In genomic region chr2:230885467-230886130, GRCh38 we compare ENCODE assay signal across 9 cellular contexts. TPM values are rescaled to one million over a fixed set of nuclear protein-coding genes. Genes with fewer than 3 reads are reported as not detected.
DNase-seq lines count a peak whose midpoint lies in the region; ATAC-seq, FAIRE-seq and TF ChIP-seq lines count a peak whose summit lies in the region.
"Had no signal": no experiment of that assay in that cellular context is flagged by ENCODE, and none has a peak within 500 bp of the region (broad histone marks: within the 10 kb centered on the region; RNA-seq: fewer than 3 reads in every experiment).

No MANE protein-coding gene starts in this region.

- no peaks in the 10 kb centered on the region for H3K4me1 ChIP-seq in body of pancreas

- no peaks in the 10 kb centered on the region for H3K9me3 ChIP-seq in body of pancreas
- H3K9me3 ChIP-seq: heart right ventricle had no signal

- no peaks in the 10 kb centered on the region for H3K27me3 ChIP-seq in body of pancreas
- H3K27me3 ChIP-seq: heart right ventricle had no signal

- TF ChIP-seq CTCF in body of pancreas (IDR thresholded peaks at IDR 0.05) = no peak

- peaks cover 10 to 30% (median 21%) of the 10 kb centered on the region in 3 donors for H3K4me1 Mint-ChIP-seq in naive B cell
- no peaks in the 10 kb centered on the region for H3K4me1 Mint-ChIP-seq in stimulated activated effector memory CD8-positive, alpha-beta T cell treated with anti-CD3 and anti-CD28 coated beads, Interleukin-12 subunit alpha, Interleukin-12 subunit beta, amount 100 ng/mL, for 72 hours
- H3K4me1 Mint-ChIP-seq in activated T-helper 1 cell treated with anti-CD3 and anti-CD28 coated beads, Interleukin-12 subunit alpha, Interleukin-12 subunit beta, Interleukin-2, Interleukin-4 antibody, amounts not matched to agents 30 ng/mL and 10 ng/mL and 1 ng/mL, durations not matched to agents 14 hours and 24 hours and 36 hours (ENCODE audit: low read depth) = no peaks in the 10 kb centered on the region

- WGBS in body of pancreas, 2 donors = 63 to 71% methylated on average over 8 to 11 of the region's 11 CpGs

- H3K36me3 Mint-ChIP-seq in naive B cell = no peaks in the 10 kb centered on the region
- H3K36me3 Mint-ChIP-seq in stimulated activated effector memory CD8-positive, alpha-beta T cell treated with anti-CD3 and anti-CD28 coated beads, Interleukin-12 subunit alpha, Interleukin-12 subunit beta, amount 100 ng/mL, for 72 hours = peaks cover 6% of the 10 kb centered on the region
- H3K36me3 Mint-ChIP-seq in activated T-helper 1 cell treated with anti-CD3 and anti-CD28 coated beads, Interleukin-12 subunit alpha, Interleukin-12 subunit beta, Interleukin-2, Interleukin-4 antibody, amounts not matched to agents 30 ng/mL and 10 ng/mL and 1 ng/mL, durations not matched to agents 14 hours and 24 hours and 36 hours (ENCODE audit: low read depth) = no peaks in the 10 kb centered on the region

- no peak for FAIRE-seq in H54 (lab: Jason Lieb, UNC)

- no peak overlapping the region for H3K4me3 Mint-ChIP-seq in naive B cell
- H3K4me3 Mint-ChIP-seq in stimulated activated effector memory CD8-positive, alpha-beta T cell treated with anti-CD3 and anti-CD28 coated beads, Interleukin-12 subunit alpha, Interleukin-12 subunit beta, amount 100 ng/mL, for 72 hours = no peak overlapping the region
- H3K4me3 Mint-ChIP-seq in activated T-helper 1 cell treated with anti-CD3 and anti-CD28 coated beads, Interleukin-12 subunit alpha, Interleukin-12 subunit beta, Interleukin-2, Interleukin-4 antibody, amounts not matched to agents 30 ng/mL and 10 ng/mL and 1 ng/mL, durations not matched to agents 14 hours and 24 hours and 36 hours = no peak overlapping the region

- intact Hi-C loops in body of pancreas (cut with DNase I) = no loop called here
- intact Hi-C loops in activated T-helper 1 cell treated with anti-CD3 and anti-CD28 coated beads, Interleukin-12 subunit alpha, Interleukin-12 subunit beta, Interleukin-2, Interleukin-4 antibody, amounts not matched to agents 30 ng/mL and 10 ng/mL and 1 ng/mL, durations not matched to agents 14 hours and 24 hours and 36 hours (cut with micrococcal nuclease) = no loop called here

- H3K9me3 Mint-ChIP-seq in naive B cell = peaks cover 0 to 3% (median 0%) of the 10 kb centered on the region in 7 donors
- no peaks in the 10 kb centered on the region for H3K9me3 Mint-ChIP-seq in stimulated activated effector memory CD8-positive, alpha-beta T cell treated with anti-CD3 and anti-CD28 coated beads, Interleukin-12 subunit alpha, Interleukin-12 subunit beta, amount 100 ng/mL, for 72 hours
- no peaks in the 10 kb centered on the region for H3K9me3 Mint-ChIP-seq in activated T-helper 1 cell treated with anti-CD3 and anti-CD28 coated beads, Interleukin-12 subunit alpha, Interleukin-12 subunit beta, Interleukin-2, Interleukin-4 antibody, amounts not matched to agents 30 ng/mL and 10 ng/mL and 1 ng/mL, durations not matched to agents 14 hours and 24 hours and 36 hours

- H3K36me3 ChIP-seq in body of pancreas (replicated peaks in 1 of 2; ENCODE audit: insufficient read depth in 1 of 2, low read depth in 2 of 2) = no peaks in the 10 kb centered on the region
- H3K36me3 ChIP-seq: heart right ventricle had no signal

- peak overlapping the region in 3 of 6 donors; percentile 14 to 90 (median 70) for H3K27ac Mint-ChIP-seq in naive B cell
- no peak overlapping the region for H3K27ac Mint-ChIP-seq in stimulated activated effector memory CD8-positive, alpha-beta T cell treated with anti-CD3 and anti-CD28 coated beads, Interleukin-12 subunit alpha, Interleukin-12 subunit beta, amount 100 ng/mL, for 72 hours
- H3K27ac Mint-ChIP-seq in activated T-helper 1 cell treated with anti-CD3 and anti-CD28 coated beads, Interleukin-12 subunit alpha, Interleukin-12 subunit beta, Interleukin-2, Interleukin-4 antibody, amounts not matched to agents 30 ng/mL and 10 ng/mL and 1 ng/mL, durations not matched to agents 14 hours and 24 hours and 36 hours = no peak overlapping the region

- no peak overlapping the region for H3K27ac ChIP-seq in body of pancreas
- H3K27ac ChIP-seq: heart right ventricle had no signal

- no peak for TF ChIP-seq POLR2A in body of pancreas (IDR thresholded peaks at IDR 0.05)
- TF ChIP-seq POLR2A in H54 (IDR thresholded peaks at IDR 0.05; ENCODE audit: low read depth, low read length) = no peak

- no peak overlapping the region for H3K4me3 ChIP-seq in body of pancreas
- H3K4me3 ChIP-seq: heart right ventricle had no signal

- DNase-seq in GM04504 (ENCODE audit: low read depth) (peak; percentile 7), MV-4-11 (lab: John Stamatoyannopoulos, UW) (peak; percentile 90), body of pancreas (peak in 3 of 4 donors; percentile 34 to 60 (median 41)), naive B cell (no peak), H54 (ENCODE audit: insufficient read length, low spot score) (no peak), UCSD-AML1 (lab: John Stamatoyannopoulos, UW; ENCODE audit: unreplicated experiment) (no peak)
- DNase-seq in stimulated activated effector memory CD8-positive, alpha-beta T cell treated with anti-CD3 and anti-CD28 coated beads, Interleukin-12 subunit alpha, Interleukin-12 subunit beta, amount 100 ng/mL, for 72 hours (ENCODE audit: low spot score in 2 of 2) = no peak
- DNase-seq in activated T-helper 1 cell treated with anti-CD3 and anti-CD28 coated beads, Interleukin-12 subunit alpha, Interleukin-12 subunit beta, Interleukin-2, Interleukin-4 antibody, amounts not matched to agents 30 ng/mL and 10 ng/mL and 1 ng/mL, durations not matched to agents 14 hours and 24 hours and 36 hours (ENCODE audit: low spot score) = no peak
- DNase-seq: heart right ventricle had no signal

- H3K27me3 Mint-ChIP-seq in naive B cell = no peaks in the 10 kb centered on the region
- peaks cover 16% of the 10 kb centered on the region for H3K27me3 Mint-ChIP-seq in activated T-helper 1 cell treated with anti-CD3 and anti-CD28 coated beads, Interleukin-12 subunit alpha, Interleukin-12 subunit beta, Interleukin-2, Interleukin-4 antibody, amounts not matched to agents 30 ng/mL and 10 ng/mL and 1 ng/mL, durations not matched to agents 14 hours and 24 hours and 36 hours (ENCODE audit: insufficient read depth)

- ATAC-seq in body of pancreas = no peak
- ATAC-seq in naive B cell (ENCODE audit: low read depth in 2 of 2) = peak; percentile 58 to 73
- no peak for ATAC-seq in stimulated activated effector memory CD8-positive, alpha-beta T cell treated with anti-CD3 and anti-CD28 coated beads, Interleukin-12 subunit alpha, Interleukin-12 subunit beta, amount 100 ng/mL, for 72 hours

RNA-seq across cellular contexts. Expression of gene ITM2C, which starts 20.9 kb away (rescaled TPM):
- 10 to 100 TPM; 32.9 to 43.8 TPM for total RNA-seq in body of pancreas
- 100 to 1,000 TPM in 3 of 6 donors, 10 to 100 TPM in 3; 48.3 to 120 (median 100) TPM for polyA plus RNA-seq in naive B cell (ENCODE audit: low read depth in 6 of 6)
- 4.2 and 5.2 TPM in 2 replicates for total RNA-seq in activated T-helper 1 cell treated with anti-CD3 and anti-CD28 coated beads, Interleukin-12 subunit alpha, Interleukin-12 subunit beta, Interleukin-2, Interleukin-4 antibody, amounts not matched to agents 30 ng/mL and 10 ng/mL and 1 ng/mL, durations not matched to agents 14 hours and 24 hours and 36 hours

RNA-seq across cellular contexts. Expression of gene GPR55, which starts 39.4 kb away (rescaled TPM):
- total RNA-seq in body of pancreas = not detected
- polyA plus RNA-seq in naive B cell (ENCODE audit: low read depth in 6 of 6) = under 1 TPM in 3 of 6 donors, not detected in 3; 0.12 to 0.56 (median 0.21) TPM
- total RNA-seq in activated T-helper 1 cell treated with anti-CD3 and anti-CD28 coated beads, Interleukin-12 subunit alpha, Interleukin-12 subunit beta, Interleukin-2, Interleukin-4 antibody, amounts not matched to agents 30 ng/mL and 10 ng/mL and 1 ng/mL, durations not matched to agents 14 hours and 24 hours and 36 hours = 0.13 and 0.29 TPM in 2 replicates

Comparison
In these comparisons a context has a peak if more than half of its experiments do, and no peak if none do; other contexts are left out.
1. DNase-seq: peak in GM04504 (single experiment), MV-4-11 (single experiment) and body of pancreas (3 of 4); none in naive B cell (single experiment), stimulated activated effector memory CD8-positive, alpha-beta T cell treated with anti-CD3 and anti-CD28 coated beads, Interleukin-12 subunit alpha, Interleukin-12 subunit beta, amount 100 ng/mL, for 72 hours (0 of 2), activated T-helper 1 cell treated with anti-CD3 and anti-CD28 coated beads, Interleukin-12 subunit alpha, Interleukin-12 subunit beta, Interleukin-2, Interleukin-4 antibody, amounts not matched to agents 30 ng/mL and 10 ng/mL and 1 ng/mL, durations not matched to agents 14 hours and 24 hours and 36 hours (single experiment), H54 (single experiment) and UCSD-AML1 (single experiment).
2. ATAC-seq: peak in naive B cell (2 of 2); none in body of pancreas (single experiment) and stimulated activated effector memory CD8-positive, alpha-beta T cell treated with anti-CD3 and anti-CD28 coated beads, Interleukin-12 subunit alpha, Interleukin-12 subunit beta, amount 100 ng/mL, for 72 hours (single experiment).